ENCODE assay signal across 8 cellular contexts in genomic region chr1:187072262-187073034, GRCh38.
DNase-seq lines count a peak whose midpoint lies in the region; ATAC-seq and TF ChIP-seq lines count a peak whose summit lies in the region.
"Not testable (repeated sequence)": the region's sequence is repeated elsewhere in the genome, so short reads cannot be mapped to it uniquely, and the experiment has no call there.

No MANE protein-coding gene starts in this region.

- peak overlapping the region; percentile 83 for H3K27ac Mint-ChIP-seq in CD8-positive, alpha-beta T cell
- peak overlapping the region; percentile 91 for H3K27ac Mint-ChIP-seq in activated CD4-positive, alpha-beta T cell treated with anti-CD3 and anti-CD28 coated beads, Interleukin-2, amount 10 ng/mL, durations not matched to agents 7 days and 5 days
- not testable (repeated sequence) for H3K27ac Mint-ChIP-seq in mesothelial cell of epicardium

- H3K36me3 ChIP-seq in CD8-positive, alpha-beta T cell (ENCODE audit: insufficient read depth, low read length); stomach: not testable (repeated sequence)

- TF ChIP-seq EP300 in Ishikawa (IDR thresholded peaks at IDR 0.05; ENCODE audit: borderline replicate concordance); stomach (IDR thresholded peaks at IDR 0.05): not testable (repeated sequence)

- peak in 1 of 7 experiments; percentile 49 for DNase-seq in CD8-positive, alpha-beta T cell
- peak; percentile 16 for DNase-seq in activated CD4-positive, alpha-beta T cell treated with anti-CD3 and anti-CD28 coated beads, Interleukin-2, amount 10 ng/mL, durations not matched to agents 7 days and 5 days
- DNase-seq in astrocyte of the spinal cord (ENCODE audit: low read depth, low spot score); mesothelial cell of epicardium (ENCODE audit: low spot score in 2 of 2, unreplicated experiment in 2 of 2); stomach: not testable (repeated sequence)

- ATAC-seq in CD8-positive, alpha-beta T cell: peak; percentile 72
- ATAC-seq in GM19324 (IDR thresholded peaks at IDR 0.05; ENCODE audit: low FRiP score, unreplicated experiment) (peak; percentile 82), HG02763 (IDR thresholded peaks at IDR 0.05; ENCODE audit: unreplicated experiment) (peak; percentile 59)

- POLR2A ChIA-PET in CD8-positive, alpha-beta T cell (lab: Charles Lee): interaction anchor here (0.6 to 1.5 kb wide), 2 partner anchors 20 to 415 kb away, joined by 3 to 5 read pairs; no protein-coding TSS in a partner anchor
- POLR2A ChIA-PET in activated CD4-positive, alpha-beta T cell treated with anti-CD3 and anti-CD28 coated beads, Interleukin-2, amount 10 ng/mL, durations not matched to agents 7 days and 5 days (lab: Charles Lee): interaction anchor here (0.6 kb wide), 2 partner anchors 20 to 225 kb away, joined by 3 read pairs; no protein-coding TSS in a partner anchor

- H3K27ac ChIP-seq in CD8-positive, alpha-beta T cell (ENCODE audit: low read depth, low read length): peak overlapping the region; percentile 35
- not testable (repeated sequence) for H3K27ac ChIP-seq in stomach

- in situ Hi-C loops in astrocyte of the spinal cord (cut with HindIII; ENCODE audit: low sequenced_read_pairs): not testable (repeated sequence)

- H3K27me3 ChIP-seq in CD8-positive, alpha-beta T cell (ENCODE audit: insufficient read depth, low read length); stomach: not testable (repeated sequence)

- WGBS in stomach, 5 donors: 83 to 89% (median 86%) methylated on average over 29 of the region's 29 CpGs

- not testable (repeated sequence) for H3K36me3 Mint-ChIP-seq in CD8-positive, alpha-beta T cell; activated CD4-positive, alpha-beta T cell treated with anti-CD3 and anti-CD28 coated beads, Interleukin-2, amount 10 ng/mL, durations not matched to agents 7 days and 5 days (ENCODE audit: low read depth); mesothelial cell of epicardium

- intact Hi-C loops in CD8-positive, alpha-beta T cell (cut with DNase I, micrococcal nuclease): loop anchor here in 1 of 2 experiments (2.0 kb wide), 1 partner anchor 20 kb away; no protein-coding TSS in a partner anchor
- intact Hi-C loops in stomach (cut with DNase I; ENCODE audit: low total_unique reads): not testable (repeated sequence)

- not testable (repeated sequence) for TF ChIP-seq POLR2A in stomach (IDR thresholded peaks at IDR 0.05)

- not testable (repeated sequence) for H3K27me3 Mint-ChIP-seq in CD8-positive, alpha-beta T cell (ENCODE audit: low read depth); activated CD4-positive, alpha-beta T cell treated with anti-CD3 and anti-CD28 coated beads, Interleukin-2, amount 10 ng/mL, durations not matched to agents 7 days and 5 days; mesothelial cell of epicardium (ENCODE audit: low read depth)

- not testable (repeated sequence) for H3K9me3 Mint-ChIP-seq in CD8-positive, alpha-beta T cell
- peaks cover 11% of the 10 kb centered on the region for H3K9me3 Mint-ChIP-seq in activated CD4-positive, alpha-beta T cell treated with anti-CD3 and anti-CD28 coated beads, Interleukin-2, amount 10 ng/mL, durations not matched to agents 7 days and 5 days
- peaks cover 12% of the 10 kb centered on the region for H3K9me3 Mint-ChIP-seq in mesothelial cell of epicardium

- H3K4me1 ChIP-seq in CD8-positive, alpha-beta T cell (ENCODE audit: insufficient read depth, low read length); stomach: not testable (repeated sequence)

- H3K4me3 ChIP-seq in CD8-positive, alpha-beta T cell (ENCODE audit: low read depth, low read length): peak overlapping the region; percentile 37
- H3K4me3 ChIP-seq in astrocyte of the spinal cord (ENCODE audit: low read depth, low read length): peak overlapping the region; percentile 10
- H3K4me3 ChIP-seq in stomach: peak overlapping the region; percentile 9 to 22 (median 17)

- H3K4me3 Mint-ChIP-seq in CD8-positive, alpha-beta T cell: peak overlapping the region; percentile 86
- peak overlapping the region; percentile 76 for H3K4me3 Mint-ChIP-seq in activated CD4-positive, alpha-beta T cell treated with anti-CD3 and anti-CD28 coated beads, Interleukin-2, amount 10 ng/mL, durations not matched to agents 7 days and 5 days
- H3K4me3 Mint-ChIP-seq in mesothelial cell of epicardium: peak overlapping the region; percentile 49

- not testable (repeated sequence) for H3K9me3 ChIP-seq in CD8-positive, alpha-beta T cell (ENCODE audit: low read length)
- H3K9me3 ChIP-seq in stomach: peaks cover 0 to 14% (median 6%) of the 10 kb centered on the region in 4 donors

- CTCF ChIA-PET in CD8-positive, alpha-beta T cell (lab: Charles Lee); activated CD4-positive, alpha-beta T cell treated with anti-CD3 and anti-CD28 coated beads, Interleukin-2, amount 10 ng/mL, durations not matched to agents 7 days and 5 days (lab: Charles Lee): not testable (repeated sequence)

- TF ChIP-seq RAD21 in Ishikawa (IDR thresholded peaks at IDR 0.05; ENCODE audit: low read depth): not testable (repeated sequence)

- TF ChIP-seq CTCF in CD8-positive, alpha-beta T cell (IDR thresholded peaks at IDR 0.05); astrocyte of the spinal cord (IDR thresholded peaks at IDR 0.05; ENCODE audit: low read depth, low read length); mesothelial cell of epicardium (IDR thresholded peaks at IDR 0.05; ENCODE audit: unreplicated experiment); stomach (IDR thresholded peaks at IDR 0.05): not testable (repeated sequence)

- not testable (repeated sequence) for H3K4me1 Mint-ChIP-seq in CD8-positive, alpha-beta T cell (ENCODE audit: low read depth); activated CD4-positive, alpha-beta T cell treated with anti-CD3 and anti-CD28 coated beads, Interleukin-2, amount 10 ng/mL, durations not matched to agents 7 days and 5 days
- H3K4me1 Mint-ChIP-seq in mesothelial cell of epicardium: peaks cover 13% of the 10 kb centered on the region

TF ChIP-seq in Ishikawa, 13 proteins besides CTCF, POLR2A, EP300 and RAD21:
- peak; percentile 38; the same call in 1 of the 2 replicates for TF ChIP-seq TAF1 (IDR thresholded peaks at IDR 0.05; ENCODE audit: low read depth)
- peak; percentile 72 for TF ChIP-seq YY1 (IDR thresholded peaks at IDR 0.05; ENCODE audit: low read depth)
